In genomic region chr15:59657635-59658125, GRCh38 we compare ENCODE assay signal across 8 cellular contexts. TPM values are rescaled to one million over a fixed set of nuclear protein-coding genes. Genes with fewer than 3 reads are reported as not detected.
DNase-seq lines count a peak whose midpoint lies in the region; ATAC-seq and TF ChIP-seq lines count a peak whose summit lies in the region.

No MANE protein-coding gene starts in this region.

- H3K27me3 ChIP-seq in tibial artery, result no peaks in the 10 kb centered on the region

- CTCF ChIA-PET in activated B cell treated with CpG ODN at 0.5 μM for 24 hours (lab: Charles Lee), result interaction anchor here (0.7 to 1.6 kb wide), 4 partner anchors 10 to 129 kb away, joined by 3 to 5 read pairs (median 4); no protein-coding TSS in a partner anchor

- H3K4me3 ChIP-seq in AG10803 (ENCODE audit: low read length) (peak overlapping the region; percentile 79), iPS-11a (ENCODE audit: low read depth, low read length) (peak overlapping the region; percentile 88), tibial artery (peak overlapping the region; percentile 92 to 97)

- ATAC-seq in GM21786 (IDR thresholded peaks at IDR 0.05; ENCODE audit: unreplicated experiment) (peak; percentile 8), activated B cell treated with CpG ODN at 0.5 μM for 24 hours (ENCODE audit: low read depth) (no peak), GM21576 (IDR thresholded peaks at IDR 0.05; ENCODE audit: unreplicated experiment) (no peak)

- H3K27me3 Mint-ChIP-seq in activated B cell treated with CpG ODN at 0.5 μM for 24 hours, result no peaks in the 10 kb centered on the region

- H3K36me3 Mint-ChIP-seq in activated B cell treated with CpG ODN at 0.5 μM for 24 hours (ENCODE audit: low read depth), result peaks cover 35% of the 10 kb centered on the region

- no peak for DNase-seq in AG10803 (ENCODE audit: low read depth)
- DNase-seq in activated B cell treated with CpG ODN at 0.5 μM for 24 hours, result no peak
- no peak for DNase-seq in tibial artery
- DNase-seq in iPS-NIHi7 (ENCODE audit: extremely low spot score), result no peak
- DNase-seq in germinal center (ENCODE audit: low spot score), result no peak

- peaks cover 13% of the 10 kb centered on the region for H3K4me1 Mint-ChIP-seq in activated B cell treated with CpG ODN at 0.5 μM for 24 hours

- no peak overlapping the region for H3K4me3 Mint-ChIP-seq in activated B cell treated with CpG ODN at 0.5 μM for 24 hours

- POLR2A ChIA-PET in activated B cell treated with CpG ODN at 0.5 μM for 24 hours (lab: Charles Lee), result interaction anchor here (0.6 to 1.5 kb wide), 8 partner anchors 21 to 725 kb away, joined by 3 to 25 read pairs (median 3); partner anchors contain the start of gene BNIP2

- no peak for TF ChIP-seq CTCF in AG10803 (conservative IDR thresholded peaks at IDR 0.05; ENCODE audit: low read length)
- no peak for TF ChIP-seq CTCF in activated B cell treated with CpG ODN at 0.5 μM for 24 hours (IDR thresholded peaks at IDR 0.05)
- TF ChIP-seq CTCF in tibial artery (IDR thresholded peaks at IDR 0.05), result no peak

- no peaks in the 10 kb centered on the region for H3K9me3 Mint-ChIP-seq in activated B cell treated with CpG ODN at 0.5 μM for 24 hours

- intact Hi-C loops in activated B cell treated with CpG ODN at 0.5 μM for 24 hours (cut with micrococcal nuclease) (loop anchor here (1.0 to 10.0 kb wide), 6 partner anchors 32 to 883 kb away; partner anchors contain the start of genes BNIP2, MINDY2, RNF111 and SLTM), tibial artery (cut with DNase I; ENCODE audit: low total_unique reads) (no loop called here)

- H3K36me3 ChIP-seq in tibial artery, result peaks cover 8 to 28% (median 13%) of the 10 kb centered on the region in 3 donors

- H3K9me3 ChIP-seq in tibial artery, result no peaks in the 10 kb centered on the region

- H3K27ac Mint-ChIP-seq in activated B cell treated with CpG ODN at 0.5 μM for 24 hours, result peak overlapping the region; percentile 82

- H3K27ac ChIP-seq in tibial artery, result peak overlapping the region; percentile 83 to 86

- H3K4me1 ChIP-seq in tibial artery, result peaks cover 0 to 26% (median 15%) of the 10 kb centered on the region in 4 donors

RNA-seq across cellular contexts. Expression of gene GTF2A2, which starts 0.4 kb away (rescaled TPM):
- 77.4 and 95.2 TPM in 2 replicates for total RNA-seq in activated B cell treated with CpG ODN at 0.5 μM for 24 hours

RNA-seq across cellular contexts. Expression of gene BNIP2, which starts 31.4 kb away (rescaled TPM):
- 80.1 and 82.9 TPM in 2 replicates for total RNA-seq in activated B cell treated with CpG ODN at 0.5 μM for 24 hours

RNA-seq across cellular contexts. Expression of gene GCNT3, which starts 46.1 kb away (rescaled TPM):
- not detected in 2 replicates for total RNA-seq in activated B cell treated with CpG ODN at 0.5 μM for 24 hours
